Comparison of ENCODE assay signal across 11 cellular contexts in the genomic region with DNA sequence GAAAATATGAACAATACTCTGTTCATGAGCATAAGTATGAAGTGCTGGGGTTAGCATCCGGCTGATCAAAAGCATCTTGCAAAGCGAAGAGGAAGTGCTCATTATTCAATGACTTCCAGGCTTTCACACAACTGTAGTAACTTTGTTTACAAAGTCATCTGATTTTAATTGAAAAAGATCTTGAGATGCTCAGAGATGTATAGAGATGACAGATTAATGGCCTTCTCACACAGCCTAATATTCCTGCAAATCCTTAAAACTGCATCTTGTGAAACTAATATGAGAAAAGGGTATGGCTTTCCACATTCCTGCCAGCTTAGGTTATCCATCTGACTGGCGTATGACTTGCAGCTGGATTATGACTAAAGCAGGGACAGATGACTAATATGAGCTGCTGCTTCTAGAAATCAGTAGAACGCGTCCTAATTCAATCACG.
DNase-seq lines count a peak whose midpoint lies in the region; ATAC-seq and TF ChIP-seq lines count a peak whose summit lies in the region.
"Had no signal": no experiment of that assay in that cellular context is flagged by ENCODE, and none has a peak within 500 bp of the region (broad histone marks: within the 10 kb centered on the region; RNA-seq: fewer than 3 reads in every experiment).

No MANE protein-coding gene starts in this region.

- H3K4me2 ChIP-seq in MM.1S (ENCODE audit: low read depth, low read length) = no peak overlapping the region

- no peaks in the 10 kb centered on the region for H3K9me2 ChIP-seq in MM.1S (replicated peaks; ENCODE audit: insufficient read depth, low read length)

- no peak for TF ChIP-seq CTCF in MM.1S (IDR thresholded peaks at IDR 0.05; ENCODE audit: low read length)

- ATAC-seq in activated CD4-positive, CD25-positive, alpha-beta regulatory T cell treated with anti-CD3 and anti-CD28 coated beads, Interleukin-2, amount 50 U/mL, for 24 hours = peak; percentile 53 to 69
- no peak for ATAC-seq in GM21576 (IDR thresholded peaks at IDR 0.05; ENCODE audit: unreplicated experiment)

- no peak overlapping the region for H2AFZ ChIP-seq in MM.1S (ENCODE audit: low read length)

- H3K9ac ChIP-seq in MM.1S (ENCODE audit: low read length) = no peak overlapping the region
- H3K9ac ChIP-seq: BLaER1 treated with 17β-estradiol and CSF1 and Interleukin-3, amounts not matched to agents 10 nM and 100 nM had no signal

- H3F3A ChIP-seq in MM.1S (ENCODE audit: insufficient read depth, low read length) = no peaks in the 10 kb centered on the region

- H3K9me3 ChIP-seq in MM.1S (replicated peaks; ENCODE audit: insufficient read depth, low read length) = no peaks in the 10 kb centered on the region
- H3K9me3 ChIP-seq: BLaER1 treated with 17β-estradiol and CSF1 and Interleukin-3, amounts not matched to agents 10 nM and 100 nM; stomach had no signal

- no peaks in the 10 kb centered on the region for H4K20me1 ChIP-seq in MM.1S (ENCODE audit: insufficient read depth, low read length)
- H4K20me1 ChIP-seq: BLaER1 treated with 17β-estradiol and CSF1 and Interleukin-3, amounts not matched to agents 10 nM and 100 nM had no signal

- no peaks in the 10 kb centered on the region for H3K36me3 ChIP-seq in MM.1S (replicated peaks; ENCODE audit: insufficient read depth, low read length)
- H3K36me3 ChIP-seq: BLaER1 treated with 17β-estradiol and CSF1 and Interleukin-3, amounts not matched to agents 10 nM and 100 nM; stomach had no signal

- DNase-seq in activated CD4-positive, CD25-positive, alpha-beta regulatory T cell treated with anti-CD3 and anti-CD28 coated beads, Interleukin-2, amount 50 U/mL, for 72 hours = no peak
- peak; percentile 18 for DNase-seq in SW480 (ENCODE audit: low spot score)
- DNase-seq in fibroblast of the conjunctiva (ENCODE audit: low read depth) = peak; percentile 66
- no peak for DNase-seq in MM.1S
- DNase-seq in amygdala (lab: John Stamatoyannopoulos, UW) = no peak
- DNase-seq: NCI-H526, stomach had no signal

- H3K4me3 ChIP-seq in skin epidermis (no peak overlapping the region), MM.1S (ENCODE audit: low read length) (no peak overlapping the region)
- H3K4me3 ChIP-seq: BLaER1 treated with 17β-estradiol and CSF1 and Interleukin-3, amounts not matched to agents 10 nM and 100 nM; stomach had no signal

- no peaks in the 10 kb centered on the region for H3K27me3 ChIP-seq in MM.1S (replicated peaks; ENCODE audit: insufficient read depth, low read length)
- H3K27me3 ChIP-seq: BLaER1 treated with 17β-estradiol and CSF1 and Interleukin-3, amounts not matched to agents 10 nM and 100 nM; stomach had no signal

- no peaks in the 10 kb centered on the region for H3K79me2 ChIP-seq in MM.1S (ENCODE audit: low read length)

- no peaks in the 10 kb centered on the region for H3K4me1 ChIP-seq in MM.1S (ENCODE audit: low read length)
- H3K4me1 ChIP-seq: stomach had no signal

- H3K27ac ChIP-seq in skin epidermis (peak overlapping the region in 11 of 21 experiments; percentile 4 to 63 (median 38)), MM.1S (ENCODE audit: low read length) (no peak overlapping the region)
- H3K27ac ChIP-seq: BLaER1 treated with 17β-estradiol and CSF1 and Interleukin-3, amounts not matched to agents 10 nM and 100 nM; stomach had no signal

Comparison
In these comparisons a context has a peak if more than half of its experiments do, and no peak if none do; other contexts are left out.
1. DNase-seq: peak in SW480 (single experiment) and fibroblast of the conjunctiva (single experiment); none in activated CD4-positive, CD25-positive, alpha-beta regulatory T cell treated with anti-CD3 and anti-CD28 coated beads, Interleukin-2, amount 50 U/mL, for 72 hours (single experiment), MM.1S (single experiment) and amygdala (0 of 56).